Comparison of ENCODE assay signal across 16 cellular contexts in the genomic region with DNA sequence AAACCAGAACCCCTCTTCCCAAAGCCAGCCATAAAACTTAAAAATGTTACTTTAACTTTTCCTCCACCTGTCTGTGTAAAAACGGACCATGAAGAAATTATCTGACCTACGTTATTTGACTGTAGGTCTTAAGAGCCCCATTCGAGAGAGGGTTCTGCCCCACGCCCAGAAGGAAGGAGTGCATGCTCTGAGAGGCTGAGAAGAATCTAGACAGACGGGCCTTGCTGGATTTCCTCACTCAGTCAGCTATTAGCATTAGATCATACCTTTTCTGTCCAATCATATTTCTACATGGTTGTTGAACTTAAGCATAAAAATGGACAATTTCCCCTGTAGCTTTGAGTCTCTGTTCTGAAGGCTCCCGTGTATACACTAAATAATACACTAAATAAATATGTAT. TPM values are rescaled to one million over a fixed set of nuclear protein-coding genes. Genes with fewer than 3 reads are reported as not detected.
DNase-seq lines count a peak whose midpoint lies in the region; ATAC-seq and TF ChIP-seq lines count a peak whose summit lies in the region.
"Had no signal": no experiment of that assay in that cellular context is flagged by ENCODE, and none has a peak within 500 bp of the region (broad histone marks: within the 10 kb centered on the region; RNA-seq: fewer than 3 reads in every experiment).

No MANE protein-coding gene starts in this region.

- H3K27ac ChIP-seq in breast epithelium: no peak overlapping the region
- no peak overlapping the region for H3K27ac ChIP-seq in left lung
- peak overlapping the region; percentile 60 for H3K27ac ChIP-seq in trophoblast cell (ENCODE audit: low read depth, low read length)
- H3K27ac ChIP-seq in suprapubic skin: no peak overlapping the region
- H3K27ac ChIP-seq: BLaER1 treated with 17β-estradiol and CSF1 and Interleukin-3, amounts not matched to agents 10 nM and 100 nM had no signal

- no peak overlapping the region for H2AFZ ChIP-seq in trophoblast cell (ENCODE audit: insufficient read depth, low read length, poor library complexity)

- H3K36me3 ChIP-seq in breast epithelium (no peaks in the 10 kb centered on the region), left lung (no peaks in the 10 kb centered on the region), trophoblast cell (ENCODE audit: control insufficient read depth in 1 of 2, insufficient read depth in 2 of 2, low read length in 2 of 2) (no peaks in the 10 kb centered on the region), suprapubic skin (no peaks in the 10 kb centered on the region)
- H3K36me3 ChIP-seq: BLaER1 treated with 17β-estradiol and CSF1 and Interleukin-3, amounts not matched to agents 10 nM and 100 nM had no signal

- H3K9me3 ChIP-seq in breast epithelium (no peaks in the 10 kb centered on the region), left lung (peaks cover 0 to 3% of the 10 kb centered on the region in 2 donors), trophoblast cell (ENCODE audit: insufficient read depth, low read depth, low read length) (no peaks in the 10 kb centered on the region), suprapubic skin (no peaks in the 10 kb centered on the region)

- peaks cover 8% of the 10 kb centered on the region for H3K27me3 Mint-ChIP-seq in T-helper 2 cell treated with Interferon-gamma antibody and Interleukin-4, amounts not matched to agents 5 μg/mL and 100 μg/mL, for 36 hours (ENCODE audit: low read depth)
- no peaks in the 10 kb centered on the region for H3K27me3 Mint-ChIP-seq in glutamatergic neuron (ENCODE audit: unreplicated experiment)

- no CpG with 5 or more reads among the region's 6 CpGs for WGBS in trophoblast cell (ENCODE audit: extremely low coverage, insufficient coverage, insufficient read length)
- WGBS in suprapubic skin: 60% methylated on average over 6 of the region's 6 CpGs

- H3K36me3 Mint-ChIP-seq in T-helper 2 cell treated with Interferon-gamma antibody and Interleukin-4, amounts not matched to agents 5 μg/mL and 100 μg/mL, for 36 hours (ENCODE audit: low read depth): no peaks in the 10 kb centered on the region
- H3K36me3 Mint-ChIP-seq in glutamatergic neuron (ENCODE audit: unreplicated experiment): peaks cover 5% of the 10 kb centered on the region
- H3K36me3 Mint-ChIP-seq: CD8-positive, alpha-beta T cell had no signal

- no peak overlapping the region for H3K4ac ChIP-seq in trophoblast cell (ENCODE audit: low read depth, low read length)

- in situ Hi-C loops in T47D (cut with HindIII; ENCODE audit: low pct_unique_long_range_greater_than_20kb, low sequenced_read_pairs): no loop called here

- H4K12ac ChIP-seq in trophoblast cell (ENCODE audit: low read depth, low read length): no peak overlapping the region

- no peaks in the 10 kb centered on the region for H3K9me3 Mint-ChIP-seq in T-helper 2 cell treated with Interferon-gamma antibody and Interleukin-4, amounts not matched to agents 5 μg/mL and 100 μg/mL, for 36 hours
- H3K9me3 Mint-ChIP-seq in glutamatergic neuron (ENCODE audit: unreplicated experiment): peaks cover 2% of the 10 kb centered on the region
- H3K9me3 Mint-ChIP-seq: CD8-positive, alpha-beta T cell; H9 had no signal

- no peak overlapping the region for H4K91ac ChIP-seq in trophoblast cell (ENCODE audit: low read depth, low read length)

- H3K23ac ChIP-seq in trophoblast cell (ENCODE audit: low read length): no peak overlapping the region

- intact Hi-C loops in breast epithelium (cut with DNase I; ENCODE audit: low total_unique reads): no loop called here
- intact Hi-C loops in left lung (cut with DNase I): no loop called here

- DNase-seq in T47D (ENCODE audit: low read depth in 1 of 2, low spot score in 1 of 2): peak; percentile 12 to 63
- DNase-seq in breast epithelium (ENCODE audit: low spot score in 2 of 2): no peak
- peak in 1 of 2 donors; percentile 49 for DNase-seq in left lung
- peak; percentile 77 to 83 for DNase-seq in trophoblast cell
- no peak for DNase-seq in T-helper 2 cell treated with Interferon-gamma antibody and Interleukin-4, amounts not matched to agents 5 μg/mL and 100 μg/mL, for 36 hours (ENCODE audit: low spot score)
- DNase-seq in AG08395 (ENCODE audit: low spot score): no peak
- no peak for DNase-seq in glutamatergic neuron
- no peak for DNase-seq in suprapubic skin (ENCODE audit: low spot score in 2 of 2)
- DNase-seq: 8988T; Calu3; CD8-positive, alpha-beta T cell; DMS79 treated with DMSO at 0.1 percent for 48 hours; GF-D8; H9 had no signal

- no peak overlapping the region for H3K9ac ChIP-seq in trophoblast cell (ENCODE audit: low read length)
- H3K9ac ChIP-seq: BLaER1 treated with 17β-estradiol and CSF1 and Interleukin-3, amounts not matched to agents 10 nM and 100 nM had no signal

- no peak overlapping the region for H3K4me3 ChIP-seq in breast epithelium
- H3K4me3 ChIP-seq in left lung: no peak overlapping the region
- H3K4me3 ChIP-seq in trophoblast cell (ENCODE audit: low read depth, low read length): no peak overlapping the region
- no peak overlapping the region for H3K4me3 ChIP-seq in suprapubic skin
- H3K4me3 ChIP-seq: BLaER1 treated with 17β-estradiol and CSF1 and Interleukin-3, amounts not matched to agents 10 nM and 100 nM had no signal

- no peak for TF ChIP-seq EP300 in suprapubic skin (IDR thresholded peaks at IDR 0.05)

- H3K18ac ChIP-seq in trophoblast cell (ENCODE audit: low read length): no peak overlapping the region

- no peaks in the 10 kb centered on the region for H3K79me1 ChIP-seq in trophoblast cell (ENCODE audit: low read length)

- no peak overlapping the region for H2BK120ac ChIP-seq in trophoblast cell (ENCODE audit: insufficient read depth, low read length, poor library complexity)

- no peak overlapping the region for H3K27ac Mint-ChIP-seq in T-helper 2 cell treated with Interferon-gamma antibody and Interleukin-4, amounts not matched to agents 5 μg/mL and 100 μg/mL, for 36 hours
- no peak overlapping the region for H3K27ac Mint-ChIP-seq in glutamatergic neuron (ENCODE audit: unreplicated experiment)
- H3K27ac Mint-ChIP-seq: B cell; CD8-positive, alpha-beta T cell; H9 had no signal

- H3K27me3 ChIP-seq in breast epithelium (no peaks in the 10 kb centered on the region), left lung (no peaks in the 10 kb centered on the region), trophoblast cell (ENCODE audit: insufficient read depth, low read length) (no peaks in the 10 kb centered on the region), suprapubic skin (peaks cover 7% of the 10 kb centered on the region)
- H3K27me3 ChIP-seq: BLaER1 treated with 17β-estradiol and CSF1 and Interleukin-3, amounts not matched to agents 10 nM and 100 nM had no signal

- no peak overlapping the region for H2BK5ac ChIP-seq in trophoblast cell (ENCODE audit: low read depth, low read length, poor library complexity)

- no peak overlapping the region for H2BK12ac ChIP-seq in trophoblast cell (ENCODE audit: low read length)

- H3K14ac ChIP-seq in trophoblast cell (ENCODE audit: low read length): no peak overlapping the region

- H4K8ac ChIP-seq in trophoblast cell (ENCODE audit: low read depth, low read length): no peak overlapping the region

- no peak overlapping the region for H3K4me3 Mint-ChIP-seq in T-helper 2 cell treated with Interferon-gamma antibody and Interleukin-4, amounts not matched to agents 5 μg/mL and 100 μg/mL, for 36 hours
- H3K4me3 Mint-ChIP-seq in glutamatergic neuron (ENCODE audit: unreplicated experiment): no peak overlapping the region
- H3K4me3 Mint-ChIP-seq: B cell; CD8-positive, alpha-beta T cell; H9 had no signal

- H3K79me2 ChIP-seq in trophoblast cell (ENCODE audit: control insufficient read depth, insufficient read depth, low read length, poor library complexity): no peaks in the 10 kb centered on the region

- TF ChIP-seq POLR2A in breast epithelium (IDR thresholded peaks at IDR 0.05): no peak
- TF ChIP-seq POLR2A in suprapubic skin (IDR thresholded peaks at IDR 0.05): no peak

- H3K4me1 ChIP-seq in breast epithelium: no peaks in the 10 kb centered on the region
- no peaks in the 10 kb centered on the region for H3K4me1 ChIP-seq in left lung
- H3K4me1 ChIP-seq in trophoblast cell (ENCODE audit: control insufficient read depth in 1 of 2, insufficient read depth in 2 of 2, low read length in 2 of 2): no peaks in the 10 kb centered on the region
- no peaks in the 10 kb centered on the region for H3K4me1 ChIP-seq in suprapubic skin

- peak overlapping the region; percentile 40 for H3K4me2 ChIP-seq in trophoblast cell (ENCODE audit: low read length)
- H3K4me2 ChIP-seq: BLaER1 treated with 17β-estradiol and CSF1 and Interleukin-3, amounts not matched to agents 10 nM and 100 nM had no signal

- ATAC-seq in left lung: peak; percentile 98
- ATAC-seq: CD8-positive, alpha-beta T cell had no signal

- TF ChIP-seq CTCF in breast epithelium (IDR thresholded peaks at IDR 0.05) (no peak), left lung (IDR thresholded peaks at IDR 0.05) (no peak), glutamatergic neuron (IDR thresholded peaks at IDR 0.05; ENCODE audit: partially characterized antibody, unreplicated experiment) (no peak), suprapubic skin (IDR thresholded peaks at IDR 0.05) (no peak)

- H2AK5ac ChIP-seq in trophoblast cell (ENCODE audit: low read length): no peak overlapping the region

- no peaks in the 10 kb centered on the region for H3K4me1 Mint-ChIP-seq in T-helper 2 cell treated with Interferon-gamma antibody and Interleukin-4, amounts not matched to agents 5 μg/mL and 100 μg/mL, for 36 hours (ENCODE audit: low read depth)
- H3K4me1 Mint-ChIP-seq in glutamatergic neuron (ENCODE audit: low read depth, unreplicated experiment): peaks cover 8% of the 10 kb centered on the region
- H3K4me1 Mint-ChIP-seq: B cell had no signal

RNA-seq across cellular contexts. Expression of gene WDR11, which starts 38.1 kb away (rescaled TPM):
- total RNA-seq in breast epithelium (10 to 100 TPM; 58.7 to 74.8 (median 65.6) TPM), left lung (10 to 100 TPM; 47.8 to 47.9 TPM), glutamatergic neuron (ENCODE audit: unreplicated experiment) (74.1 TPM), suprapubic skin (100 to 1,000 TPM in 1 of 4 donors, 10 to 100 TPM in 3; 32.9 to 107 (median 64.7) TPM)
- polyA plus RNA-seq in trophoblast cell (2013): 35.3 and 36.0 TPM in 2 replicates

Comparison
In these comparisons a context has a peak if more than half of its experiments do, and no peak if none do; other contexts are left out.
1. DNase-seq: peak in T47D (2 of 2) and trophoblast cell (2 of 2); none in breast epithelium (0 of 2), T-helper 2 cell treated with Interferon-gamma antibody and Interleukin-4, amounts not matched to agents 5 μg/mL and 100 μg/mL, for 36 hours (single experiment), AG08395 (single experiment), glutamatergic neuron (single experiment) and suprapubic skin (0 of 2).